9 cellular contexts compared by ENCODE assay signal in genomic region chr11:102254047-102254446, GRCh38.
DNase-seq lines count a peak whose midpoint lies in the region; ATAC-seq and TF ChIP-seq lines count a peak whose summit lies in the region.
"Had no signal": no experiment of that assay in that cellular context is flagged by ENCODE, and none has a peak within 500 bp of the region (broad histone marks: within the 10 kb centered on the region; RNA-seq: fewer than 3 reads in every experiment).

No MANE protein-coding gene starts in this region.

- no peaks in the 10 kb centered on the region for H3K9me3 ChIP-seq in suprapubic skin
- H3K9me3 ChIP-seq: ascending aorta had no signal

- no peaks in the 10 kb centered on the region for H3K27me3 ChIP-seq in suprapubic skin
- H3K27me3 ChIP-seq in dorsolateral prefrontal cortex, result peaks cover 0 to 1% (median 0%) of the 10 kb centered on the region in 45 donors
- H3K27me3 ChIP-seq: ascending aorta had no signal

- no peaks in the 10 kb centered on the region for H3K36me3 ChIP-seq in suprapubic skin
- H3K36me3 ChIP-seq: ascending aorta had no signal

- peaks cover 16% of the 10 kb centered on the region for H3K4me1 ChIP-seq in suprapubic skin
- H3K4me1 ChIP-seq: ascending aorta had no signal

- H3K27ac ChIP-seq in suprapubic skin (peak overlapping the region; percentile 69), dorsolateral prefrontal cortex (no peak overlapping the region)
- H3K27ac ChIP-seq: ascending aorta had no signal

- intact Hi-C loops in dorsolateral prefrontal cortex (cut with DNase I), result no loop called here

- no peak for TF ChIP-seq EP300 in suprapubic skin (IDR thresholded peaks at IDR 0.05)

- no peak overlapping the region for H3K4me3 ChIP-seq in NB4 (ENCODE audit: low read depth, low read length)
- H3K4me3 ChIP-seq in epithelial cell of esophagus (ENCODE audit: low read length), result no peak overlapping the region
- no peak overlapping the region for H3K4me3 ChIP-seq in suprapubic skin
- H3K4me3 ChIP-seq in dorsolateral prefrontal cortex, result no peak overlapping the region
- H3K4me3 ChIP-seq: ascending aorta had no signal

- TF ChIP-seq POLR2A in NB4 (IDR thresholded peaks at IDR 0.05; ENCODE audit: extremely low read depth, insufficient read length) (no peak), suprapubic skin (IDR thresholded peaks at IDR 0.05) (no peak)

- TF ChIP-seq CTCF in NB4 (IDR thresholded peaks at IDR 0.05; ENCODE audit: low read depth, low read length), result peak; percentile 43
- peak; percentile 13 for TF ChIP-seq CTCF in epithelial cell of esophagus (IDR thresholded peaks at IDR 0.05; ENCODE audit: insufficient read depth, low read depth, low read length, missing control alignments)
- peak in 1 of 2 donors; percentile 6 for TF ChIP-seq CTCF in suprapubic skin (IDR thresholded peaks at IDR 0.05)
- TF ChIP-seq CTCF in dorsolateral prefrontal cortex (IDR thresholded peaks at IDR 0.05 in 54 of 56, conservative IDR thresholded peaks at IDR 0.05 in 2 of 56; ENCODE audit: low read depth in 1 of 56, partially characterized antibody in 56 of 56), result peak in 2 of 56 donors; percentile 8 to 19

- DNase-seq in SKM-1 treated with dmso at 0.1 percent for 144 hours (lab: John Stamatoyannopoulos, UW; ENCODE audit: unreplicated experiment) (peak; percentile 8), SKM-1 (lab: John Stamatoyannopoulos, UW; ENCODE audit: unreplicated experiment) (no peak), NB4 (ENCODE audit: low read depth) (peak; percentile 38), epithelial cell of esophagus (ENCODE audit: low read depth) (no peak), suprapubic skin (ENCODE audit: low spot score in 2 of 2) (no peak), dorsolateral prefrontal cortex (no peak)

- WGBS in suprapubic skin, result 75% methylated on average over 5 of the region's 5 CpGs

- ATAC-seq in HG03095 (IDR thresholded peaks at IDR 0.05; ENCODE audit: unreplicated experiment) (no peak), HG03571 (IDR thresholded peaks at IDR 0.05; ENCODE audit: unreplicated experiment) (no peak)

Comparison
In these comparisons a context has a peak if more than half of its experiments do, and no peak if none do; other contexts are left out.
1. DNase-seq: peak in SKM-1 treated with dmso at 0.1 percent for 144 hours (single experiment) and NB4 (single experiment); none in SKM-1 (single experiment), epithelial cell of esophagus (single experiment), suprapubic skin (0 of 2) and dorsolateral prefrontal cortex (0 of 10).